ENCODE assay signal across 3 cellular contexts in the genomic region with DNA sequence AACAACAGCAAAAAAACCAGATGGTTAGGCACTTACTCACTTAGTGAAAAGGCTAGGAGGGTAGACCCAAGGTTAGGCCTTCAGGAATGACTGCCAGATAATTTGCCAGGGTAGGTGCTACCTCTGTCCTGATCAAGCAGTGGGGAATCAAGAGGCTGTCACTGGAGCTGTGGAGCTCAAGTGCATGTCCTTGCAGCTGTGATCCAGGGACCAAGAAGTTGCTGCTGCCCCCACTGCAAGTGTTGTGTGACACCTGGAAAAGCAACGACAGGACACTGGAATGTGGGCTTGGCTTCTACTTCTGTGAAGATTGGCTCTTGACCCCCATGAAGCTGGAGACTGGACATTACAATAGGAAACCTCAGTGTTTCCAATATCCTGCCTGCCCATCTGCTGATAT.
TF ChIP-seq lines count a peak whose summit lies in the region.

No MANE protein-coding gene starts in this region.

TF ChIP-seq in GM23338, 12 proteins besides CTCF, POLR2A, EP300 and RAD21 (continues in another document):
- TF ChIP-seq NANOG (IDR thresholded peaks at IDR 0.05; ENCODE audit: borderline replicate concordance): no peak
- TF ChIP-seq ETS1 (IDR thresholded peaks at IDR 0.05): no peak
- TF ChIP-seq CREB1 (CRISPR knock-in tag; IDR thresholded peaks at IDR 0.05; ENCODE audit: low read depth): no peak
- TF ChIP-seq ZNF114 (CRISPR knock-in tag; IDR thresholded peaks at IDR 0.05): no peak
- no peak for TF ChIP-seq STAT1 (IDR thresholded peaks at IDR 0.05; ENCODE audit: unreplicated experiment)
- no peak for TF ChIP-seq JUNB (IDR thresholded peaks at IDR 0.05; ENCODE audit: unreplicated experiment)
- no peak for TF ChIP-seq POLR2AphosphoS5 (IDR thresholded peaks at IDR 0.05; ENCODE audit: low read depth)
- TF ChIP-seq ZNF331 (CRISPR knock-in tag; IDR thresholded peaks at IDR 0.05; ENCODE audit: low read depth): no peak

TF ChIP-seq in H1, 55 proteins besides CTCF, POLR2A, EP300 and RAD21:
- no peak for TF ChIP-seq JUN (IDR thresholded peaks at IDR 0.05; ENCODE audit: low read depth, low read length)
- TF ChIP-seq CEBPB (IDR thresholded peaks at IDR 0.05; ENCODE audit: low read depth, low read length): no peak
- no peak for TF ChIP-seq KDM4A (IDR thresholded peaks at IDR 0.05; ENCODE audit: low read depth, low read length, severe bottlenecking)
- no peak for TF ChIP-seq RFX5 (IDR thresholded peaks at IDR 0.05; ENCODE audit: borderline replicate concordance, low read depth, low read length)
- TF ChIP-seq ATF2 (IDR thresholded peaks at IDR 0.05; ENCODE audit: low read length): no peak
- TF ChIP-seq SIN3A (conservative IDR thresholded peaks at IDR 0.05 in 1 of 2, IDR thresholded peaks at IDR 0.05 in 1 of 2; ENCODE audit: low read depth in 1 of 2, low read length in 2 of 2): no peak
- TF ChIP-seq SP4 (IDR thresholded peaks at IDR 0.05; ENCODE audit: low read length): no peak
- no peak for TF ChIP-seq YY1 (IDR thresholded peaks at IDR 0.05; ENCODE audit: low read depth, low read length)
- TF ChIP-seq CHD2 (IDR thresholded peaks at IDR 0.05; ENCODE audit: low read length): no peak
- no peak for TF ChIP-seq POU5F1 (IDR thresholded peaks at IDR 0.05; ENCODE audit: low read depth, low read length)
- TF ChIP-seq TAF7 (optimal IDR thresholded peaks at IDR 0.05; ENCODE audit: borderline replicate concordance, low read depth, low read length): no peak

TF ChIP-seq in SK-N-SH, 30 proteins besides CTCF, POLR2A, EP300 and RAD21:
- no peak for TF ChIP-seq RCOR1 (IDR thresholded peaks at IDR 0.05; ENCODE audit: low read length)
- no peak for TF ChIP-seq MXI1 (IDR thresholded peaks at IDR 0.05; ENCODE audit: low read depth, low read length)
- no peak for TF ChIP-seq SMC3 (IDR thresholded peaks at IDR 0.05; ENCODE audit: low read depth, low read length)
- TF ChIP-seq YY1 (IDR thresholded peaks at IDR 0.05; ENCODE audit: low read depth): no peak
- TF ChIP-seq RFX5 (IDR thresholded peaks at IDR 0.05; ENCODE audit: low read length): no peak
- TF ChIP-seq NFIC (IDR thresholded peaks at IDR 0.05; ENCODE audit: borderline replicate concordance): no peak
- TF ChIP-seq RXRA (IDR thresholded peaks at IDR 0.05; ENCODE audit: borderline replicate concordance, low read depth): no peak
- TF ChIP-seq POLR2AphosphoS5 (IDR thresholded peaks at IDR 0.05; ENCODE audit: low read depth, low read length): no peak
- no peak for TF ChIP-seq TCF12 (IDR thresholded peaks at IDR 0.05)
- no peak for TF ChIP-seq ELF1 (IDR thresholded peaks at IDR 0.05)
- TF ChIP-seq, protein P1, sequence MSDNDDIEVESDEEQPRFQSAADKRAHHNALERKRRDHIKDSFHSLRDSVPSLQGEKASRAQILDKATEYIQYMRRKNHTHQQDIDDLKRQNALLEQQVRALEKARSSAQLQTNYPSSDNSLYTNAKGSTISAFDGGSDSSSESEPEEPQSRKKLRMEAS (IDR thresholded peaks at IDR 0.05; ENCODE audit: low read depth): no peak
- TF ChIP-seq USF2 (IDR thresholded peaks at IDR 0.05; ENCODE audit: borderline replicate concordance, low read depth, low read length): no peak
- TF ChIP-seq TAF1 (IDR thresholded peaks at IDR 0.05; ENCODE audit: borderline replicate concordance, low read depth, low read length): no peak
- TF ChIP-seq, protein P2, sequence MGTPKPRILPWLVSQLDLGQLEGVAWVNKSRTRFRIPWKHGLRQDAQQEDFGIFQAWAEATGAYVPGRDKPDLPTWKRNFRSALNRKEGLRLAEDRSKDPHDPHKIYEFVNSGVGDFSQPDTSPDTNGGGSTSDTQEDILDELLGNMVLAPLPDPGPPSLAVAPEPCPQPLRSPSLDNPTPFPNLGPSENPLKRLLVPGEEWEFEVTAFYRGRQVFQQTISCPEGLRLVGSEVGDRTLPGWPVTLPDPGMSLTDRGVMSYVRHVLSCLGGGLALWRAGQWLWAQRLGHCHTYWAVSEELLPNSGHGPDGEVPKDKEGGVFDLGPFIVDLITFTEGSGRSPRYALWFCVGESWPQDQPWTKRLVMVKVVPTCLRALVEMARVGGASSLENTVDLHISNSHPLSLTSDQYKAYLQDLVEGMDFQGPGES (IDR thresholded peaks at IDR 0.05; ENCODE audit: low read depth, low read length): no peak
- TF ChIP-seq CHD2 (IDR thresholded peaks at IDR 0.05; ENCODE audit: low read length, partially characterized antibody): no peak
- TF ChIP-seq GATA2 (CRISPR knock-in tag; IDR thresholded peaks at IDR 0.05): no peak
